In the genomic region with DNA sequence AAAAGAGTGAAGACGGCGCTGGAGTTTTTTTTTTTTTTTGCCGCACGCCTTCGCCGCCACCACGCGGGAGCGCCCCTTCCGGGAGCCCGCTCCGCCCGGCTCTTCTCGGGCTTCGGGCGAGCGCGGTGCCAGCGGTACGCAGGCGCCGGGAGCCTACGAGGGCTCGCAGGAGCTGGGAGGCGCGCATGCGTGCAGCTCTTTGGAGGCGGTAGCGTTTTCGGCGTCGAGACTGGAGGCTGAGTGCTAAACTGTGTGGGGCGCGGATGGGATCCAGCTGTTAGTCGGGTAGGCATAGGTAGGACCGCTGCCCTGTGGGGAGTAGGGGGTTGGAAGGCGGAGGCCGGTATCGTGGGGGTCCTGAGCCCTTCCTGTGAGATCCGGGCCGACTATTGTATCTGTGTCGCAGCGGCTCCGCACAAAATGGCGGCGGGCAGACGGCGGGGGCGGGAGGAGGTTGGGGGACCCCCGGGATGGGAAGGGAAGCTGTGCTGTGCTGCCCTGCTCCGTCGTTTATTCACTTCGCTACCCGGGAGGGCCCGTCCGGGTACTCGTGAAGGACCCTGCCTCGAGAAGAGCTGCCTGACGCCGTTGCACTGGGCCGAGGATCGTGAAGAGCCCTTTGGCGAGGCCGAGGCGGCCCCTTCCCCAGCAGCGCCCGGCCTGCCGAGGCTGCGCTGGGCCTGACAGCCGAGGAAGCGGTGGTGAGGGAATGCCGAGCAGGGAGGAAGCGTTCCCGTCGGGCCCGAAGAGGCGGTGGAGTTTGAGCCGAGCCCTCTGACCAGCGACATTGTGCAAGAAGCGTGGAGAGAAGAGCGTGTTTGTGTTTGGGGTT, we compare ENCODE assay signal across 1 cellular context.
TF ChIP-seq lines count a peak whose summit lies in the region.

TSS of gene ZNF638 (plus strand) at position 202 of the 832 bp plus-strand sequence. CDS start 17,173 bp downstream, outside the sequence.

TF ChIP-seq in HepG2, 621 proteins besides CTCF, POLR2A, EP300 and RAD21 (continued from another document and continues in another):
- TF ChIP-seq KIAA2018 (CRISPR knock-in tag; IDR thresholded peaks at IDR 0.05; ENCODE audit: borderline replicate concordance) (no peak), ZNF552 (CRISPR knock-in tag; IDR thresholded peaks at IDR 0.05; ENCODE audit: borderline replicate concordance) (no peak), ARNT2 (CRISPR knock-in tag; IDR thresholded peaks at IDR 0.05; ENCODE audit: low read depth) (peak; percentile 38), ZNF724P (CRISPR knock-in tag; IDR thresholded peaks at IDR 0.05; ENCODE audit: borderline replicate concordance) (peak; percentile 66; the same call in 1 of the 2 replicates), ZNF138 (CRISPR knock-in tag; IDR thresholded peaks at IDR 0.05; ENCODE audit: low read depth) (no peak; the same call in 1 of the 2 replicates), EZH2 (conservative IDR thresholded peaks at IDR 0.05; ENCODE audit: low read depth, low read length) (no peak), MBD4 (IDR thresholded peaks at IDR 0.05; ENCODE audit: borderline replicate concordance, low read length) (no peak), HDAC2 (CRISPR knock-in tag; IDR thresholded peaks at IDR 0.05) (0 out of 2 replicates have a peak, but pooled peaks have one; percentile 14), NFRKB (IDR thresholded peaks at IDR 0.05) (peak; percentile 65; the same call in 1 of the 2 replicates), RFXAP (CRISPR knock-in tag; IDR thresholded peaks at IDR 0.05; ENCODE audit: borderline replicate concordance) (no peak), ONECUT2 (CRISPR knock-in tag; IDR thresholded peaks at IDR 0.05) (no peak), ZFX (CRISPR knock-in tag; IDR thresholded peaks at IDR 0.05; ENCODE audit: low read depth) (peak; percentile 97), CBX5 (CRISPR knock-in tag; IDR thresholded peaks at IDR 0.05; ENCODE audit: borderline replicate concordance) (no peak; the same call in 1 of the 2 replicates), FOXK2 (IDR thresholded peaks at IDR 0.05) (no peak), ZNF75D (CRISPR knock-in tag; IDR thresholded peaks at IDR 0.05; ENCODE audit: borderline replicate concordance) (no peak), NR3C1 (CRISPR knock-in tag; IDR thresholded peaks at IDR 0.05) (no peak), MAFF (IDR thresholded peaks at IDR 0.05; ENCODE audit: low read depth, low read length) (no peak), KAT8 (CRISPR knock-in tag; IDR thresholded peaks at IDR 0.05) (no peak; the same call in 1 of the 2 replicates), ZKSCAN1 (IDR thresholded peaks at IDR 0.05; ENCODE audit: low read length) (0 out of 2 replicates have a peak, but pooled peaks have one; percentile 21), HOXA9 (CRISPR knock-in tag; IDR thresholded peaks at IDR 0.05; ENCODE audit: borderline replicate concordance) (peak; percentile 87; the same call in 1 of the 2 replicates), FOXA3 (CRISPR knock-in tag; IDR thresholded peaks at IDR 0.05) (peak; percentile 54; the same call in 1 of the 2 replicates), SP1 (IDR thresholded peaks at IDR 0.05) (no peak), SP1 (CRISPR knock-in tag; IDR thresholded peaks at IDR 0.05) (no peak), MTF1 (CRISPR knock-in tag; IDR thresholded peaks at IDR 0.05) (no peak), THAP7 (CRISPR knock-in tag; IDR thresholded peaks at IDR 0.05) (no peak; the same call in 1 of the 2 replicates), NR2F2 (IDR thresholded peaks at IDR 0.05; ENCODE audit: borderline replicate concordance, low read depth) (no peak; the same call in 1 of the 2 replicates), RFX1 (IDR thresholded peaks at IDR 0.05) (no peak), POLR2AphosphoS2 (IDR thresholded peaks at IDR 0.05; ENCODE audit: low read depth, low read length) (peak; percentile 90; the same call in 1 of the 2 replicates), ARID4A (CRISPR knock-in tag; IDR thresholded peaks at IDR 0.05; ENCODE audit: borderline replicate concordance) (peak; percentile 93), ZNF777 (CRISPR knock-in tag; IDR thresholded peaks at IDR 0.05) (peak; percentile 90), MZF1 (CRISPR knock-in tag; IDR thresholded peaks at IDR 0.05; ENCODE audit: borderline replicate concordance) (peak; percentile 86; the same call in 1 of the 2 replicates), POLR2G (IDR thresholded peaks at IDR 0.05; ENCODE audit: low read depth, low read length) (peak; percentile 87), JARID2 (CRISPR knock-in tag; IDR thresholded peaks at IDR 0.05; ENCODE audit: insufficient replicate concordance) (no peak), ZFY (CRISPR knock-in tag; IDR thresholded peaks at IDR 0.05) (peak; percentile 93), CREM (IDR thresholded peaks at IDR 0.05) (no peak), CREM (CRISPR knock-in tag; IDR thresholded peaks at IDR 0.05) (no peak), ZNF619 (CRISPR knock-in tag; IDR thresholded peaks at IDR 0.05) (no peak; the same call in none of the 2 replicates), HNRNPUL1 (IDR thresholded peaks at IDR 0.05; ENCODE audit: low read depth, low read length) (no peak)
- TF ChIP-seq, protein P1, sequence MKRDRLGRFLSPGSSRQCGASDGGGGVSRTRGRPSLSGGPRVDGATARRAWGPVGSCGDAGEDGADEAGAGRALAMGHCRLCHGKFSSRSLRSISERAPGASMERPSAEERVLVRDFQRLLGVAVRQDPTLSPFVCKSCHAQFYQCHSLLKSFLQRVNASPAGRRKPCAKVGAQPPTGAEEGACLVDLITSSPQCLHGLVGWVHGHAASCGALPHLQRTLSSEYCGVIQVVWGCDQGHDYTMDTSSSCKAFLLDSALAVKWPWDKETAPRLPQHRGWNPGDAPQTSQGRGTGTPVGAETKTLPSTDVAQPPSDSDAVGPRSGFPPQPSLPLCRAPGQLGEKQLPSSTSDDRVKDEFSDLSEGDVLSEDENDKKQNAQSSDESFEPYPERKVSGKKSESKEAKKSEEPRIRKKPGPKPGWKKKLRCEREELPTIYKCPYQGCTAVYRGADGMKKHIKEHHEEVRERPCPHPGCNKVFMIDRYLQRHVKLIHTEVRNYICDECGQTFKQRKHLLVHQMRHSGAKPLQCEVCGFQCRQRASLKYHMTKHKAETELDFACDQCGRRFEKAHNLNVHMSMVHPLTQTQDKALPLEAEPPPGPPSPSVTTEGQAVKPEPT (CRISPR knock-in tag; IDR thresholded peaks at IDR 0.05; ENCODE audit: low read depth): no peak
- TF ChIP-seq, protein P2, sequence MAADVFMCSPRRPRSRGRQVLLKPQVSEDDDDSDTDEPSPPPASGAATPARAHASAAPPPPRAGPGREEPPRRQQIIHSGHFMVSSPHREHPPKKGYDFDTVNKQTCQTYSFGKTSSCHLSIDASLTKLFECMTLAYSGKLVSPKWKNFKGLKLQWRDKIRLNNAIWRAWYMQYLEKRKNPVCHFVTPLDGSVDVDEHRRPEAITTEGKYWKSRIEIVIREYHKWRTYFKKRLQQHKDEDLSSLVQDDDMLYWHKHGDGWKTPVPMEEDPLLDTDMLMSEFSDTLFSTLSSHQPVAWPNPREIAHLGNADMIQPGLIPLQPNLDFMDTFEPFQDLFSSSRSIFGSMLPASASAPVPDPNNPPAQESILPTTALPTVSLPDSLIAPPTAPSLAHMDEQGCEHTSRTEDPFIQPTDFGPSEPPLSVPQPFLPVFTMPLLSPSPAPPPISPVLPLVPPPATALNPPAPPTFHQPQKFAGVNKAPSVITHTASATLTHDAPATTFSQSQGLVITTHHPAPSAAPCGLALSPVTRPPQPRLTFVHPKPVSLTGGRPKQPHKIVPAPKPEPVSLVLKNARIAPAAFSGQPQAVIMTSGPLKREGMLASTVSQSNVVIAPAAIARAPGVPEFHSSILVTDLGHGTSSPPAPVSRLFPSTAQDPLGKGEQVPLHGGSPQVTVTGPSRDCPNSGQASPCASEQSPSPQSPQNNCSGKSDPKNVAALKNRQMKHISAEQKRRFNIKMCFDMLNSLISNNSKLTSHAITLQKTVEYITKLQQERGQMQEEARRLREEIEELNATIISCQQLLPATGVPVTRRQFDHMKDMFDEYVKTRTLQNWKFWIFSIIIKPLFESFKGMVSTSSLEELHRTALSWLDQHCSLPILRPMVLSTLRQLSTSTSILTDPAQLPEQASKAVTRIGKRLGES (CRISPR knock-in tag; IDR thresholded peaks at IDR 0.05; ENCODE audit: borderline replicate concordance): no peak
- TF ChIP-seq, protein P3, sequence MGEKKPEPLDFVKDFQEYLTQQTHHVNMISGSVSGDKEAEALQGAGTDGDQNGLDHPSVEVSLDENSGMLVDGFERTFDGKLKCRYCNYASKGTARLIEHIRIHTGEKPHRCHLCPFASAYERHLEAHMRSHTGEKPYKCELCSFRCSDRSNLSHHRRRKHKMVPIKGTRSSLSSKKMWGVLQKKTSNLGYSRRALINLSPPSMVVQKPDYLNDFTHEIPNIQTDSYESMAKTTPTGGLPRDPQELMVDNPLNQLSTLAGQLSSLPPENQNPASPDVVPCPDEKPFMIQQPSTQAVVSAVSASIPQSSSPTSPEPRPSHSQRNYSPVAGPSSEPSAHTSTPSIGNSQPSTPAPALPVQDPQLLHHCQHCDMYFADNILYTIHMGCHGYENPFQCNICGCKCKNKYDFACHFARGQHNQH (CRISPR knock-in tag; IDR thresholded peaks at IDR 0.05): no peak; the same call in none of the 2 replicates
